In the genomic region with DNA sequence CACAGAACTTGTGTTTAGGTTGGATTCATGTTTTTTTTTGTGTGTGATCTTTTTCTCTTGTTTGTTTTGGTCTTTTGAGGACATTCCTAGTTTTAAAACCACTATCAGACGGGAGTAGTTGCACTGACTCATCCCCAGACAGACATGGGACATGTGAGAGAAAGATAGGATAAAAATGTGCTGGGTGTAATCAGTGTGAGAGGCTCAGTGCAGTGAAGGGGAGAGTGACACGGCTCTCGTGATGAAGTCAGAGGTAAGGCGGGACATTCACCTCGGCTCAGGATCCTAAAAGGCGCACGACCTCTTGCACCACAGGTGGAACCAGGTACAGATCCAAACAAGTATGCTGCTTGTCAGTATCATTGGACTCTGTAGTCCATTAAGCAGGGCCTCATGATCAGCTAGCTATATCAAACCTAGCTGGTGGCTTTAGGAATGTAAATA, we compare ENCODE assay signal across 15 cellular contexts. TPM values are rescaled to one million over a fixed set of nuclear protein-coding genes. Genes with fewer than 3 reads are reported as not detected.
DNase-seq lines count a peak whose midpoint lies in the region; ATAC-seq and TF ChIP-seq lines count a peak whose summit lies in the region.
"Had no signal": no experiment of that assay in that cellular context is flagged by ENCODE, and none has a peak within 500 bp of the region (broad histone marks: within the 10 kb centered on the region; RNA-seq: fewer than 3 reads in every experiment).

No MANE protein-coding gene starts in this region.

- CTCF ChIA-PET in CD4-positive, alpha-beta T cell (lab: Charles Lee) = no interaction called here
- CTCF ChIA-PET in RWPE1 (lab: Yijun Ruan, JAX) = interaction anchor here (0.6 to 1.1 kb wide), 3 partner anchors 17 to 529 kb away, joined by 3 to 8 read pairs (median 3); no protein-coding TSS in a partner anchor

- H3K36me3 ChIP-seq in tibial nerve = peaks cover 0 to 12% (median 0%) of the 10 kb centered on the region in 3 donors
- H3K36me3 ChIP-seq: neural progenitor cell had no signal

- H3K4me1 Mint-ChIP-seq in CD4-positive, alpha-beta T cell (ENCODE audit: low read depth) = peaks cover 87% of the 10 kb centered on the region
- peaks cover 30% of the 10 kb centered on the region for H3K4me1 Mint-ChIP-seq in neural crest cell

- DNase-seq in CD4-positive, alpha-beta T cell = no peak
- DNase-seq in RWPE1 (ENCODE audit: low spot score) (no peak), fibroblast of the aortic adventitia (ENCODE audit: low read depth) (peak; percentile 61), neural crest cell (ENCODE audit: low read depth, low spot score) (no peak), tibial nerve (ENCODE audit: low spot score in 2 of 2) (no peak)
- DNase-seq in effector CD8-positive, alpha-beta T cell (lab: John Stamatoyannopoulos, UW) = no peak
- DNase-seq: hypothalamus, Kasumi-1, NCI-H82, T-helper 9 cell had no signal

- no peak for TF ChIP-seq POLR2A in tibial nerve (IDR thresholded peaks at IDR 0.05)

- ATAC-seq in CD4-positive, alpha-beta T cell (ENCODE audit: poor library complexity) = no peak
- ATAC-seq in HG02642 (IDR thresholded peaks at IDR 0.05; ENCODE audit: poor library complexity, unreplicated experiment) (no peak), GM21528 (IDR thresholded peaks at IDR 0.05; ENCODE audit: low FRiP score, unreplicated experiment) (no peak)
- ATAC-seq: GM12878 had no signal

- WGBS in tibial nerve, 2 donors = 75 to 83% methylated on average over 7 of the region's 7 CpGs

- H3K4me1 ChIP-seq in tibial nerve = peaks cover 5 to 100% (median 70%) of the 10 kb centered on the region in 4 donors

- intact Hi-C loops in CD4-positive, alpha-beta T cell (cut with DNase I, micrococcal nuclease) = no loop called here

- no peak overlapping the region for H3K4me3 ChIP-seq in fibroblast of the aortic adventitia (ENCODE audit: low read depth, low read length)
- H3K4me3 ChIP-seq in tibial nerve = no peak overlapping the region
- H3K4me3 ChIP-seq: BLaER1 treated with 17β-estradiol and CSF1 and Interleukin-3, amounts not matched to agents 10 nM and 100 nM; GM12878; neural progenitor cell had no signal

- no peak for TF ChIP-seq EP300 in tibial nerve (IDR thresholded peaks at IDR 0.05)

- TF ChIP-seq CTCF in CD4-positive, alpha-beta T cell (IDR thresholded peaks at IDR 0.05) = no peak
- no peak for TF ChIP-seq CTCF in RWPE1 (conservative IDR thresholded peaks at IDR 0.05; ENCODE audit: low read depth)
- no peak for TF ChIP-seq CTCF in fibroblast of the aortic adventitia (IDR thresholded peaks at IDR 0.05; ENCODE audit: insufficient read depth, low read length)
- TF ChIP-seq CTCF in neural crest cell (conservative IDR thresholded peaks at IDR 0.05) = no peak
- TF ChIP-seq CTCF in tibial nerve (IDR thresholded peaks at IDR 0.05) = no peak

- H3K9me3 Mint-ChIP-seq in CD4-positive, alpha-beta T cell = no peaks in the 10 kb centered on the region
- no peaks in the 10 kb centered on the region for H3K9me3 Mint-ChIP-seq in neural crest cell
- H3K9me3 Mint-ChIP-seq: neural progenitor cell had no signal

- no peak overlapping the region for H3K4me3 Mint-ChIP-seq in CD4-positive, alpha-beta T cell
- no peak overlapping the region for H3K4me3 Mint-ChIP-seq in neural crest cell
- H3K4me3 Mint-ChIP-seq: neural progenitor cell had no signal

- peaks cover 7% of the 10 kb centered on the region for H3K36me3 Mint-ChIP-seq in CD4-positive, alpha-beta T cell (ENCODE audit: low read depth)
- peaks cover 7% of the 10 kb centered on the region for H3K36me3 Mint-ChIP-seq in neural crest cell (ENCODE audit: low read depth)

- H3K27ac Mint-ChIP-seq in CD4-positive, alpha-beta T cell = peak overlapping the region; percentile 3
- H3K27ac Mint-ChIP-seq in neural crest cell (ENCODE audit: unreplicated experiment) = peak overlapping the region; percentile 7
- H3K27ac Mint-ChIP-seq: neural progenitor cell had no signal

- H3K27me3 ChIP-seq in CD4-positive, alpha-beta T cell (ENCODE audit: control insufficient read depth, insufficient read depth, low read length) = no peaks in the 10 kb centered on the region
- H3K27me3 ChIP-seq in tibial nerve = no peaks in the 10 kb centered on the region
- H3K27me3 ChIP-seq: BLaER1 treated with 17β-estradiol and CSF1 and Interleukin-3, amounts not matched to agents 10 nM and 100 nM; neural progenitor cell had no signal

- POLR2A ChIA-PET in CD4-positive, alpha-beta T cell (lab: Charles Lee) = no interaction called here
- POLR2A ChIA-PET in RWPE1 (lab: Yijun Ruan, JAX; ENCODE audit: low non-redundant PET) = no interaction called here

- H3K27ac ChIP-seq in CD4-positive, alpha-beta T cell (ENCODE audit: low read depth, low read length) = no peak overlapping the region
- peak overlapping the region; percentile 43; the same call in 1 of the 2 replicates for H3K27ac ChIP-seq in RWPE1
- H3K27ac ChIP-seq in tibial nerve = peak overlapping the region in 2 of 4 donors; percentile 82 to 89
- H3K27ac ChIP-seq: neural progenitor cell had no signal

- H3K9me3 ChIP-seq in CD4-positive, alpha-beta T cell (ENCODE audit: control insufficient read depth, low read length) = no peaks in the 10 kb centered on the region
- no peaks in the 10 kb centered on the region for H3K9me3 ChIP-seq in tibial nerve
- H3K9me3 ChIP-seq: BLaER1 treated with 17β-estradiol and CSF1 and Interleukin-3, amounts not matched to agents 10 nM and 100 nM had no signal

- H3K27me3 Mint-ChIP-seq in CD4-positive, alpha-beta T cell = no peaks in the 10 kb centered on the region
- H3K27me3 Mint-ChIP-seq in neural crest cell (ENCODE audit: low read depth) = no peaks in the 10 kb centered on the region

RNA-seq across cellular contexts. Expression of gene FOXO3, which starts 17.9 kb away (rescaled TPM):
- 10 to 100 TPM; 24.3 to 25.3 TPM for total RNA-seq in CD4-positive, alpha-beta T cell
- total RNA-seq in fibroblast of the aortic adventitia (ENCODE audit: low replicate concordance) (49.3 and 54.5 TPM in 2 replicates), neural crest cell (32.8 and 35.7 TPM in 2 replicates), tibial nerve (100 to 1,000 TPM; 146 to 200 (median 166) TPM)
